In the genomic region with DNA sequence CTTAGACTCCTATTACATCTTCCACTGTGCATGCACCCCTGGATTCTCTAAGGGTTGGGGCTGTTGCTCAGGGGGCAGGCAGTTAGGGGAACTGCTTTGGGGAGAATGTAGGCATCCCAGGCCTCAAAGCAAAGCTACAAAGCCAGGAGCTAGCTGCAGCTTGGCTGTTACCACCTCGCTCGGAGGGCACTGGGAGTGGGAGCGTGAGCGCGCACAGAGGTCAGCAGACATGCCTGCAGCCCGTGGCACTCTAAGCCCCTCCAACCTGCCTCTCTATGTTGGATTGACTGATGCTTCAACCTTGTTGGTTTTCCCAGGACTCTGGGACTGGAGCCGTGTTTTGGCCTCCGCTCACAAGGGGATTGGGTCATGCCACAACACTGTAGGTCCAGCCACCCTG, we compare ENCODE assay signal across 16 cellular contexts.
"Had no signal": no experiment of that assay in that cellular context is flagged by ENCODE, and none has a peak within 500 bp of the region (broad histone marks: within the 10 kb centered on the region; RNA-seq: fewer than 3 reads in every experiment).

No MANE protein-coding gene starts in this region.

- H3K9me3 ChIP-seq: left ventricle myocardium inferior, mucosa of descending colon had no signal

- H3K27ac ChIP-seq: cardiac muscle cell, dorsolateral prefrontal cortex, foreskin keratinocyte, left ventricle myocardium inferior had no signal

- H3K4me3 ChIP-seq: cardiac muscle cell, dorsolateral prefrontal cortex, left ventricle myocardium inferior, mucosa of descending colon had no signal

- H3K4me1 ChIP-seq: foreskin keratinocyte had no signal

- FAIRE-seq: kidney had no signal

- ATAC-seq: foreskin keratinocyte; mucosa of descending colon; stimulated activated naive CD8-positive, alpha-beta T cell treated with anti-CD3 and anti-CD28 coated beads, Interleukin-15, Interleukin-2, amounts not matched to agents 100 U/mL and 50 U/mL, for 24 hours had no signal

- DNase-seq: activated CD4-positive, alpha-beta T cell treated with anti-CD3 and anti-CD28 coated beads, Interleukin-2, amount 10 ng/mL, durations not matched to agents 7 days and 5 days; activated naive CD4-positive, alpha-beta T cell; activated naive CD8-positive, alpha-beta T cell treated with anti-CD3 and anti-CD28 coated beads for 36 hours; activated T-cell treated with anti-CD3 and anti-CD28 coated beads for 4 hours; amniotic stem cell; foreskin keratinocyte; hippocampal formation; kidney; left ventricle myocardium inferior; mucosa of descending colon; naive B cell; stimulated activated naive CD8-positive, alpha-beta T cell treated with anti-CD3 and anti-CD28 coated beads, Interleukin-15, Interleukin-2, amounts not matched to agents 100 U/mL and 50 U/mL, for 24 hours; substantia nigra; T1000 had no signal

- H3K36me3 ChIP-seq: cardiac muscle cell, left ventricle myocardium inferior had no signal
